8 cellular contexts compared by ENCODE assay signal in genomic region chr17:44556854-44557606, GRCh38. TPM values are rescaled to one million over a fixed set of nuclear protein-coding genes. Genes with fewer than 3 reads are reported as not detected.
DNase-seq lines count a peak whose midpoint lies in the region; ATAC-seq and TF ChIP-seq lines count a peak whose summit lies in the region.

Gene FZD2, plus strand, starts transcription at chr17:44557484. Its CDS starts 205 bp downstream, at chr17:44557689.

- H3K27me3 Mint-ChIP-seq in activated CD4-positive, alpha-beta T cell treated with anti-CD3 and anti-CD28 coated beads for 36 hours: peaks cover 62% of the 10 kb centered on the region

- H3K36me3 Mint-ChIP-seq in activated CD4-positive, alpha-beta T cell treated with anti-CD3 and anti-CD28 coated beads for 36 hours (ENCODE audit: low read depth): no peaks in the 10 kb centered on the region

- H3K27ac ChIP-seq in ectodermal cell (ENCODE audit: insufficient read depth, low read depth, low read length, poor library complexity, severe bottlenecking) (peak within 1 kb of the TSS; percentile 99), right lobe of liver (no peak within 1 kb of the TSS)

- H3K27ac Mint-ChIP-seq in activated CD4-positive, alpha-beta T cell treated with anti-CD3 and anti-CD28 coated beads for 36 hours: no peak within 1 kb of the TSS

- CTCF ChIA-PET in activated CD4-positive, alpha-beta T cell treated with anti-CD3 and anti-CD28 coated beads for 36 hours (lab: Charles Lee): interaction anchor here (0.6 to 0.9 kb wide), 2 partner anchors 53 to 343 kb away, joined by 3 to 4 read pairs; partner anchors contain the start of gene GPATCH8

- peaks cover 15% of the 10 kb centered on the region for H3K4me1 ChIP-seq in ectodermal cell (ENCODE audit: control insufficient read depth, insufficient read depth, low read length)
- H3K4me1 ChIP-seq in right lobe of liver: peaks cover 0 to 11% (median 2%) of the 10 kb centered on the region in 4 donors

- POLR2A ChIA-PET in activated CD4-positive, alpha-beta T cell treated with anti-CD3 and anti-CD28 coated beads for 36 hours (lab: Charles Lee): interaction anchor here (0.6 to 1.3 kb wide), 3 partner anchors 131 to 595 kb away, joined by 3 to 4 read pairs (median 3); partner anchors contain the start of gene DBF4B

- WGBS in ectodermal cell, 2 experiments: 1% methylated on average over 49 of the region's 49 CpGs
- WGBS in right lobe of liver (ENCODE audit: insufficient coverage, low coverage, low lambda C conversion rate, missing lambda C conversion rate): 2% methylated on average over 34 of the region's 49 CpGs

- H3K4me1 Mint-ChIP-seq in activated CD4-positive, alpha-beta T cell treated with anti-CD3 and anti-CD28 coated beads for 36 hours: peaks cover 18% of the 10 kb centered on the region

- intact Hi-C loops in activated CD4-positive, alpha-beta T cell treated with anti-CD3 and anti-CD28 coated beads for 36 hours (cut with DNase I, micrococcal nuclease): loop anchor here (1.0 to 10.0 kb wide), 4 partner anchors 54 to 405 kb away; partner anchors contain the start of genes DBF4B (in 1 of the 2) and GPATCH8 (in 1 of the 2)
- intact Hi-C loops in right lobe of liver (cut with DNase I): no loop called here

- H3K36me3 ChIP-seq in ectodermal cell (ENCODE audit: control insufficient read depth, insufficient read depth, low read length) (no peaks in the 10 kb centered on the region), right lobe of liver (no peaks in the 10 kb centered on the region)

- no peaks in the 10 kb centered on the region for H3K9me3 Mint-ChIP-seq in activated CD4-positive, alpha-beta T cell treated with anti-CD3 and anti-CD28 coated beads for 36 hours (ENCODE audit: low read depth)

- H3K4me3 Mint-ChIP-seq in activated CD4-positive, alpha-beta T cell treated with anti-CD3 and anti-CD28 coated beads for 36 hours: peak within 1 kb of the TSS; percentile 73

- DNase-seq in DMS 273 treated with DMSO at 0.1 percent for 48 hours (lab: John Stamatoyannopoulos, UW): peak; percentile 77
- peak; percentile 95 for DNase-seq in NCI-H2227 treated with DMSO at 0.1 percent for 48 hours (lab: John Stamatoyannopoulos, UW)
- peak; percentile 61 for DNase-seq in activated CD4-positive, alpha-beta T cell treated with anti-CD3 and anti-CD28 coated beads for 36 hours
- DNase-seq in right lobe of liver: peak in 1 of 3 donors; percentile 33
- peak in 2 of 3 donors; percentile 10 to 23 for DNase-seq in stimulated activated CD4-positive, alpha-beta T cell treated with anti-CD3 and anti-CD28 coated beads, TNF-alpha, amount 100 ng/mL, for 48 hours (ENCODE audit: low read depth in 3 of 3)

- H3K9me3 ChIP-seq in ectodermal cell (ENCODE audit: control insufficient read depth, low read length) (no peaks in the 10 kb centered on the region), right lobe of liver (no peaks in the 10 kb centered on the region)

- TF ChIP-seq CTCF in right lobe of liver (IDR thresholded peaks at IDR 0.05): no peak

- H3K4me3 ChIP-seq in ectodermal cell (ENCODE audit: insufficient read depth, low read depth, low read length): peak within 1 kb of the TSS; percentile 78
- H3K4me3 ChIP-seq in right lobe of liver: peak within 1 kb of the TSS; percentile 29 to 49 (median 35)

- H3K27me3 ChIP-seq in ectodermal cell (ENCODE audit: control insufficient read depth, insufficient read depth, low read length, poor library complexity, severe bottlenecking) (no peaks in the 10 kb centered on the region), right lobe of liver (peaks cover 0 to 7% of the 10 kb centered on the region in 2 donors)

- ATAC-seq in HG02798 (IDR thresholded peaks at IDR 0.05; ENCODE audit: poor library complexity, unreplicated experiment) (peak; percentile 67), right lobe of liver (peak; percentile 65 to 77 (median 72)), HG02610 (IDR thresholded peaks at IDR 0.05; ENCODE audit: unreplicated experiment) (no peak)
- ATAC-seq in activated CD4-positive, alpha-beta T cell treated with anti-CD3 and anti-CD28 coated beads for 36 hours: peak; percentile 74

- TF ChIP-seq POLR2A in right lobe of liver (IDR thresholded peaks at IDR 0.05): no peak

RNA-seq across cellular contexts. Expression of gene FZD2, which starts in this region (rescaled TPM):
- total RNA-seq in activated CD4-positive, alpha-beta T cell treated with anti-CD3 and anti-CD28 coated beads for 36 hours: under 1 TPM; 0.07 to 0.09 TPM
- 101 TPM for polyA plus RNA-seq in ectodermal cell (2013, experiment 1 of 4)
- polyA plus RNA-seq in ectodermal cell (2013, experiment 2 of 4): 101 TPM
- 90.1 TPM for polyA plus RNA-seq in ectodermal cell (2013, experiment 3 of 4)
- 92.5 TPM for polyA plus RNA-seq in ectodermal cell (2013, experiment 4 of 4)
- under 1 TPM; 0.11 to 0.64 (median 0.28) TPM for total RNA-seq in right lobe of liver

Comparison
In these comparisons a context has a peak if more than half of its experiments do, and no peak if none do; other contexts are left out.
1. Peak in DNase-seq and ATAC-seq in activated CD4-positive, alpha-beta T cell treated with anti-CD3 and anti-CD28 coated beads for 36 hours; RNA of the gene not detected or under 1 TPM.
2. Peak in ATAC-seq and H3K4me3 ChIP-seq in right lobe of liver; RNA of the gene not detected or under 1 TPM.
3. intact Hi-C loops: an anchor here in activated CD4-positive, alpha-beta T cell treated with anti-CD3 and anti-CD28 coated beads for 36 hours (1.0 to 10.0 kb wide); none called in right lobe of liver.